ENCODE assay signal across 9 cellular contexts in genomic region chr2:24047703-24048033, GRCh38. TPM values are rescaled to one million over a fixed set of nuclear protein-coding genes. Genes with fewer than 3 reads are reported as not detected.
DNase-seq lines count a peak whose midpoint lies in the region; ATAC-seq, FAIRE-seq and TF ChIP-seq lines count a peak whose summit lies in the region.
"Had no signal": no experiment of that assay in that cellular context is flagged by ENCODE, and none has a peak within 500 bp of the region (broad histone marks: within the 10 kb centered on the region; RNA-seq: fewer than 3 reads in every experiment).

No MANE protein-coding gene starts in this region.

- POLR2A ChIA-PET in HepG2 (lab: Yijun Ruan, JAX): interaction anchor here (0.6 to 5.4 kb wide), 27 partner anchors 10 to 136 kb away, joined by 3 to 91 read pairs (median 6); partner anchors contain the start of genes ATAD2B, MFSD2B, SF3B6 and TP53I3

- no TSS peak for BruUV-seq in HepG2 (replicated peaks; lab: Mats Ljungman, UMichigan)

- H3K27ac ChIP-seq in HepG2 (ENCODE audit: extremely low read length, insufficient read depth, low read length) (peak overlapping the region; percentile 35), right lobe of liver (no peak overlapping the region), VCaP (peak overlapping the region; percentile 66), lower lobe of right lung (peak overlapping the region; percentile 39)

- H3K79me2 ChIP-seq in HepG2 (ENCODE audit: insufficient read depth, low read length): peaks cover 40% of the 10 kb centered on the region

- in situ Hi-C loops in HepG2 (cut with HindIII; ENCODE audit: extremely low pct_ligation_motif_present, low pct_unique_long_range_greater_than_20kb): no loop called here

- H3K4me2 ChIP-seq in HepG2 (ENCODE audit: low read depth, low read length): peak overlapping the region; percentile 97

- TF ChIP-seq CTCF in HepG2 (CRISPR knock-in tag; IDR thresholded peaks at IDR 0.05) (no peak), right lobe of liver (IDR thresholded peaks at IDR 0.05) (no peak), VCaP (conservative IDR thresholded peaks at IDR 0.05) (no peak), lower lobe of right lung (IDR thresholded peaks at IDR 0.05) (no peak), omental fat pad (IDR thresholded peaks at IDR 0.05) (no peak)

- DNase-seq in HepG2 (ENCODE audit: low spot score): no peak
- DNase-seq in right lobe of liver: no peak
- no peak for DNase-seq in lower lobe of right lung
- no peak for DNase-seq in OCI-M2 (lab: John Stamatoyannopoulos, UW; ENCODE audit: unreplicated experiment)
- no peak for DNase-seq in occipital lobe (lab: John Stamatoyannopoulos, UW)
- DNase-seq in omental fat pad (ENCODE audit: low spot score): no peak
- DNase-seq in NOMO-1 treated with dmso at 0.1 percent for 144 hours (lab: John Stamatoyannopoulos, UW; ENCODE audit: unreplicated experiment): no peak

- no peaks in the 10 kb centered on the region for H4K20me1 ChIP-seq in HepG2 (ENCODE audit: insufficient read depth, low read length)

- TF ChIP-seq RAD21 in HepG2 (CRISPR knock-in tag; IDR thresholded peaks at IDR 0.05): no peak

- TF ChIP-seq EP300 in HepG2 (IDR thresholded peaks at IDR 0.05; ENCODE audit: low read depth in 2 of 2, low read length in 2 of 2): no peak
- no peak for TF ChIP-seq EP300 in HepG2 (CRISPR knock-in tag; IDR thresholded peaks at IDR 0.05; ENCODE audit: borderline replicate concordance)

- H3K27me3 ChIP-seq in HepG2 (ENCODE audit: control insufficient read depth in 1 of 2, insufficient read depth in 2 of 2, low read length in 2 of 2) (no peaks in the 10 kb centered on the region; a peak in 2 of 5 replicates), right lobe of liver (no peaks in the 10 kb centered on the region), lower lobe of right lung (ENCODE audit: low read depth) (no peaks in the 10 kb centered on the region)

- H3K36me3 ChIP-seq in HepG2 (replicated peaks in 1 of 2; ENCODE audit: control insufficient read depth in 1 of 2, insufficient read depth in 2 of 2, low read length in 2 of 2): no peaks in the 10 kb centered on the region
- H3K36me3 ChIP-seq in right lobe of liver: no peaks in the 10 kb centered on the region
- H3K36me3 ChIP-seq in lower lobe of right lung: no peaks in the 10 kb centered on the region

- FAIRE-seq in HepG2 (lab: Jason Lieb, UNC): no peak

- H3K4me3 ChIP-seq in HepG2 (replicated peaks in 1 of 3; ENCODE audit: insufficient read depth in 1 of 3, low read depth in 2 of 3, low read length in 3 of 3): peak overlapping the region; percentile 41 to 84 (median 57)
- peak overlapping the region in 1 of 3 donors; percentile 70 for H3K4me3 ChIP-seq in right lobe of liver
- H3K4me3 ChIP-seq in lower lobe of right lung: peak overlapping the region; percentile 77

- H2AFZ ChIP-seq in HepG2 (ENCODE audit: low read length): peak overlapping the region; percentile 86

- TF ChIP-seq POLR2A in HepG2 (IDR thresholded peaks at IDR 0.05; ENCODE audit: insufficient read depth in 1 of 2, low read depth in 2 of 2, low read length in 2 of 2) (no peak), right lobe of liver (IDR thresholded peaks at IDR 0.05) (no peak)

- ATAC-seq in HepG2 (peak; percentile 28), right lobe of liver (no peak), lower lobe of right lung (no peak), omental fat pad (ENCODE audit: low FRiP score) (no peak)

- 3% methylated on average over 8 of the region's 8 CpGs for WGBS in HepG2 (ENCODE audit: low lambda C conversion rate)
- WGBS in right lobe of liver (ENCODE audit: insufficient coverage, low coverage, low lambda C conversion rate, missing lambda C conversion rate): 36% methylated on average over 8 of the region's 8 CpGs

- H3K9ac ChIP-seq in HepG2 (ENCODE audit: insufficient read depth, low read depth, low read length): peak overlapping the region; percentile 51

- peaks cover 64% of the 10 kb centered on the region for H3K4me1 ChIP-seq in HepG2 (ENCODE audit: insufficient read depth, low read length)
- peaks cover 0 to 25% (median 6%) of the 10 kb centered on the region in 4 donors for H3K4me1 ChIP-seq in right lobe of liver
- H3K4me1 ChIP-seq in lower lobe of right lung: peaks cover 30% of the 10 kb centered on the region

- intact Hi-C loops in HepG2 (cut with micrococcal nuclease; ENCODE audit: unreplicated experiment): loop anchor here (1.0 to 2.0 kb wide), 4 partner anchors 26 to 37 kb away; partner anchors contain the start of genes SF3B6 and TP53I3
- intact Hi-C loops in right lobe of liver (cut with DNase I): no loop called here
- intact Hi-C loops in lower lobe of right lung (cut with DNase I): no loop called here

- H3K9me3 ChIP-seq in HepG2 (ENCODE audit: low read length): no peaks in the 10 kb centered on the region
- H3K9me3 ChIP-seq in right lobe of liver: no peaks in the 10 kb centered on the region
- H3K9me3 ChIP-seq in lower lobe of right lung: no peaks in the 10 kb centered on the region

- CTCF ChIA-PET in HepG2 (lab: Yijun Ruan, JAX; ENCODE audit: low intra/inter-chr PET ratio, low total read pairs): no interaction called here

RNA-seq across cellular contexts. Expression of gene WDCP, which starts 0.5 kb away (rescaled TPM):
- total RNA-seq in HepG2 (2016; rRNA removed; fragmentation: Illumina TruSeq; extraction: Trizol) (22.6 and 39.4 TPM in 2 replicates), right lobe of liver (1 to 10 TPM; 4.3 to 8.7 (median 5.5) TPM), lower lobe of right lung (10.5 TPM), occipital lobe (23.7 TPM), omental fat pad (1 to 10 TPM; 3.7 to 7.2 (median 4.1) TPM)
- 3.2 and 3.4 TPM in 2 replicates for total RNA-seq in HepG2 (2016; cell fraction: cytosol; rRNA removed; fragmentation: Illumina TruSeq; extraction: Trizol; ENCODE audit: low read depth)
- total RNA-seq in HepG2 (2016; cell fraction: insoluble cytoplasmic fraction; rRNA removed; fragmentation: Illumina TruSeq; extraction: Trizol): 23.3 and 42.2 TPM in 2 replicates
- total RNA-seq in HepG2 (2016; cell fraction: membrane; rRNA removed; fragmentation: Illumina TruSeq; extraction: Trizol): 12.6 and 14.9 TPM in 2 replicates
- 18.0 and 19.2 TPM in 2 replicates for total RNA-seq in HepG2 (2016; cell fraction: nucleus; rRNA removed; fragmentation: Illumina TruSeq; extraction: Trizol)
- polyA plus RNA-seq in HepG2 (2011; rRNA removed): 17.4 and 20.6 TPM in 2 replicates
- polyA plus RNA-seq in HepG2 (2011; cell fraction: cytosol; rRNA removed): 10.3 and 15.6 TPM in 2 replicates
- 17.4 and 19.0 TPM in 2 replicates for polyA plus RNA-seq in HepG2 (2011; cell fraction: nucleus; rRNA removed)
- 12.5 and 13.0 TPM in 2 replicates for polyA plus RNA-seq in HepG2 (2012)
- polyA plus RNA-seq in HepG2 (2016; cell fraction: cytosol; fragmentation: Illumina TruSeq; extraction: Trizol; ENCODE audit: low read depth): 1.0 and 1.3 TPM in 2 replicates
- 20.9 and 21.5 TPM in 2 replicates for polyA plus RNA-seq in HepG2 (2016; cell fraction: insoluble cytoplasmic fraction; fragmentation: Illumina TruSeq; extraction: Trizol; ENCODE audit: low read depth)
- 3.5 and 4.4 TPM in 2 replicates for polyA plus RNA-seq in HepG2 (2016; cell fraction: membrane; fragmentation: Illumina TruSeq; extraction: Trizol; ENCODE audit: low read depth)
- 20.8 and 24.4 TPM in 2 replicates for polyA plus RNA-seq in HepG2 (2016; cell fraction: nucleus; fragmentation: Illumina TruSeq; extraction: Trizol; ENCODE audit: insufficient read depth, low read depth)
- polyA minus RNA-seq in HepG2 (2011; rRNA and poly(A)+ RNA removed; ENCODE audit: low replicate concordance): 60.3 and 78.7 TPM in 2 replicates
- 10.6 and 13.8 TPM in 2 replicates for polyA minus RNA-seq in HepG2 (2011; cell fraction: cytosol; rRNA and poly(A)+ RNA removed)
- 14.5 and 19.5 TPM in 2 replicates for polyA minus RNA-seq in HepG2 (2011; cell fraction: nucleus; rRNA and poly(A)+ RNA removed)

RNA-seq across cellular contexts. Expression of gene FKBP1B, which starts 1.9 kb away (rescaled TPM):
- 35.2 and 36.8 TPM in 2 replicates for total RNA-seq in HepG2 (2016; rRNA removed; fragmentation: Illumina TruSeq; extraction: Trizol)
- 55.0 and 71.6 TPM in 2 replicates for total RNA-seq in HepG2 (2016; cell fraction: cytosol; rRNA removed; fragmentation: Illumina TruSeq; extraction: Trizol; ENCODE audit: low read depth)
- total RNA-seq in HepG2 (2016; cell fraction: insoluble cytoplasmic fraction; rRNA removed; fragmentation: Illumina TruSeq; extraction: Trizol): 34.9 and 36.5 TPM in 2 replicates
- 58.1 and 75.9 TPM in 2 replicates for total RNA-seq in HepG2 (2016; cell fraction: membrane; rRNA removed; fragmentation: Illumina TruSeq; extraction: Trizol)
- 12.0 and 18.4 TPM in 2 replicates for total RNA-seq in HepG2 (2016; cell fraction: nucleus; rRNA removed; fragmentation: Illumina TruSeq; extraction: Trizol)
- polyA plus RNA-seq in HepG2 (2011; rRNA removed): 96.3 and 103 TPM in 2 replicates
- polyA plus RNA-seq in HepG2 (2011; cell fraction: cytosol; rRNA removed): 87.0 and 103 TPM in 2 replicates
- 33.1 and 49.7 TPM in 2 replicates for polyA plus RNA-seq in HepG2 (2011; cell fraction: nucleus; rRNA removed)
- polyA plus RNA-seq in HepG2 (2012): 47.5 and 47.8 TPM in 2 replicates
- polyA plus RNA-seq in HepG2 (2016; cell fraction: cytosol; fragmentation: Illumina TruSeq; extraction: Trizol; ENCODE audit: low read depth): 73.6 and 97.4 TPM in 2 replicates
- 41.3 and 48.9 TPM in 2 replicates for polyA plus RNA-seq in HepG2 (2016; cell fraction: insoluble cytoplasmic fraction; fragmentation: Illumina TruSeq; extraction: Trizol; ENCODE audit: low read depth)
- polyA plus RNA-seq in HepG2 (2016; cell fraction: membrane; fragmentation: Illumina TruSeq; extraction: Trizol; ENCODE audit: low read depth): 69.3 and 86.0 TPM in 2 replicates
- 29.4 and 29.5 TPM in 2 replicates for polyA plus RNA-seq in HepG2 (2016; cell fraction: nucleus; fragmentation: Illumina TruSeq; extraction: Trizol; ENCODE audit: insufficient read depth, low read depth)
- 52.4 TPM in 1 of 2 replicates, not detected in the other for polyA minus RNA-seq in HepG2 (2011; rRNA and poly(A)+ RNA removed; ENCODE audit: low replicate concordance)
- polyA minus RNA-seq in HepG2 (2011; cell fraction: cytosol; rRNA and poly(A)+ RNA removed): 15.2 and 16.6 TPM in 2 replicates
- 10.4 and 15.9 TPM in 2 replicates for polyA minus RNA-seq in HepG2 (2011; cell fraction: nucleus; rRNA and poly(A)+ RNA removed)
- total RNA-seq in right lobe of liver: 10 to 100 TPM in 1 of 6 experiments, 1 to 10 TPM in 5; 2.4 to 11.0 (median 3.2) TPM
- 16.4 TPM for total RNA-seq in lower lobe of right lung
- total RNA-seq in occipital lobe: 60.0 TPM
- 1 to 10 TPM; 4.5 to 9.6 (median 5.4) TPM for total RNA-seq in omental fat pad

RNA-seq across cellular contexts. Expression of gene SF3B6, which starts 28.5 kb away (rescaled TPM):
- 182 and 254 TPM in 2 replicates for total RNA-seq in HepG2 (2016; rRNA removed; fragmentation: Illumina TruSeq; extraction: Trizol)
- 45.9 and 48.0 TPM in 2 replicates for total RNA-seq in HepG2 (2016; cell fraction: cytosol; rRNA removed; fragmentation: Illumina TruSeq; extraction: Trizol; ENCODE audit: low read depth)
- 184 and 279 TPM in 2 replicates for total RNA-seq in HepG2 (2016; cell fraction: insoluble cytoplasmic fraction; rRNA removed; fragmentation: Illumina TruSeq; extraction: Trizol)
- 58.5 and 66.4 TPM in 2 replicates for total RNA-seq in HepG2 (2016; cell fraction: membrane; rRNA removed; fragmentation: Illumina TruSeq; extraction: Trizol)
- 61.8 and 72.9 TPM in 2 replicates for total RNA-seq in HepG2 (2016; cell fraction: nucleus; rRNA removed; fragmentation: Illumina TruSeq; extraction: Trizol)
- polyA plus RNA-seq in HepG2 (2011; rRNA removed): 140 and 177 TPM in 2 replicates
- 101 and 135 TPM in 2 replicates for polyA plus RNA-seq in HepG2 (2011; cell fraction: cytosol; rRNA removed)
- polyA plus RNA-seq in HepG2 (2011; cell fraction: nucleus; rRNA removed): 24.9 and 35.7 TPM in 2 replicates
- 159 and 167 TPM in 2 replicates for polyA plus RNA-seq in HepG2 (2012)
- 35.5 and 45.7 TPM in 2 replicates for polyA plus RNA-seq in HepG2 (2016; cell fraction: cytosol; fragmentation: Illumina TruSeq; extraction: Trizol; ENCODE audit: low read depth)
- 279 and 313 TPM in 2 replicates for polyA plus RNA-seq in HepG2 (2016; cell fraction: insoluble cytoplasmic fraction; fragmentation: Illumina TruSeq; extraction: Trizol; ENCODE audit: low read depth)
- 54.3 and 63.6 TPM in 2 replicates for polyA plus RNA-seq in HepG2 (2016; cell fraction: membrane; fragmentation: Illumina TruSeq; extraction: Trizol; ENCODE audit: low read depth)
- 127 TPM in 2 replicates for polyA plus RNA-seq in HepG2 (2016; cell fraction: nucleus; fragmentation: Illumina TruSeq; extraction: Trizol; ENCODE audit: insufficient read depth, low read depth)
- polyA minus RNA-seq in HepG2 (2011; rRNA and poly(A)+ RNA removed; ENCODE audit: low replicate concordance): 17.1 and 27.0 TPM in 2 replicates
- 30.5 and 35.6 TPM in 2 replicates for polyA minus RNA-seq in HepG2 (2011; cell fraction: cytosol; rRNA and poly(A)+ RNA removed)
- 21.8 and 26.1 TPM in 2 replicates for polyA minus RNA-seq in HepG2 (2011; cell fraction: nucleus; rRNA and poly(A)+ RNA removed)
- total RNA-seq in right lobe of liver: 10 to 100 TPM; 32.7 to 70.8 (median 40.3) TPM
- total RNA-seq in lower lobe of right lung: 65.5 TPM
- 124 TPM for total RNA-seq in occipital lobe
- total RNA-seq in omental fat pad: 10 to 100 TPM; 80.8 to 91.4 (median 89.2) TPM

RNA-seq across cellular contexts. Expression of gene TP53I3, which starts 37.0 kb away (rescaled TPM):
- total RNA-seq in HepG2 (2016; rRNA removed; fragmentation: Illumina TruSeq; extraction: Trizol) (44.1 and 48.2 TPM in 2 replicates), right lobe of liver (10 to 100 TPM in 3 of 6 experiments, 1 to 10 TPM in 3; 5.2 to 20.4 (median 9.6) TPM), lower lobe of right lung (34.4 TPM), occipital lobe (11.9 TPM), omental fat pad (10 to 100 TPM; 11.3 to 44.9 (median 17.2) TPM)
- 20.7 and 22.2 TPM in 2 replicates for total RNA-seq in HepG2 (2016; cell fraction: cytosol; rRNA removed; fragmentation: Illumina TruSeq; extraction: Trizol; ENCODE audit: low read depth)
- 42.9 and 49.7 TPM in 2 replicates for total RNA-seq in HepG2 (2016; cell fraction: insoluble cytoplasmic fraction; rRNA removed; fragmentation: Illumina TruSeq; extraction: Trizol)
- total RNA-seq in HepG2 (2016; cell fraction: membrane; rRNA removed; fragmentation: Illumina TruSeq; extraction: Trizol): 24.0 and 30.6 TPM in 2 replicates
- total RNA-seq in HepG2 (2016; cell fraction: nucleus; rRNA removed; fragmentation: Illumina TruSeq; extraction: Trizol): 28.3 and 28.4 TPM in 2 replicates
- 24.6 and 25.0 TPM in 2 replicates for polyA plus RNA-seq in HepG2 (2011; rRNA removed)
- polyA plus RNA-seq in HepG2 (2011; cell fraction: cytosol; rRNA removed): 21.0 and 30.0 TPM in 2 replicates
- 49.6 and 56.9 TPM in 2 replicates for polyA plus RNA-seq in HepG2 (2011; cell fraction: nucleus; rRNA removed)
- polyA plus RNA-seq in HepG2 (2012): 12.6 and 13.5 TPM in 2 replicates
- 21.7 and 25.2 TPM in 2 replicates for polyA plus RNA-seq in HepG2 (2016; cell fraction: cytosol; fragmentation: Illumina TruSeq; extraction: Trizol; ENCODE audit: low read depth)
- 42.5 and 45.3 TPM in 2 replicates for polyA plus RNA-seq in HepG2 (2016; cell fraction: insoluble cytoplasmic fraction; fragmentation: Illumina TruSeq; extraction: Trizol; ENCODE audit: low read depth)
- 19.9 and 20.6 TPM in 2 replicates for polyA plus RNA-seq in HepG2 (2016; cell fraction: membrane; fragmentation: Illumina TruSeq; extraction: Trizol; ENCODE audit: low read depth)
- polyA plus RNA-seq in HepG2 (2016; cell fraction: nucleus; fragmentation: Illumina TruSeq; extraction: Trizol; ENCODE audit: insufficient read depth, low read depth): 57.4 and 58.7 TPM in 2 replicates
- 28.4 and 29.9 TPM in 2 replicates for polyA minus RNA-seq in HepG2 (2011; rRNA and poly(A)+ RNA removed; ENCODE audit: low replicate concordance)
- polyA minus RNA-seq in HepG2 (2011; cell fraction: cytosol; rRNA and poly(A)+ RNA removed): 7.3 and 10.7 TPM in 2 replicates
- polyA minus RNA-seq in HepG2 (2011; cell fraction: nucleus; rRNA and poly(A)+ RNA removed): 11.7 and 12.7 TPM in 2 replicates

RNA-seq across cellular contexts. Expression of gene MFSD2B, which starts 37.8 kb away (rescaled TPM):
- total RNA-seq in HepG2 (2016; rRNA removed; fragmentation: Illumina TruSeq; extraction: Trizol): 0.48 and 0.93 TPM in 2 replicates
- total RNA-seq in HepG2 (2016; cell fraction: cytosol; rRNA removed; fragmentation: Illumina TruSeq; extraction: Trizol; ENCODE audit: low read depth): 0.10 and 0.26 TPM in 2 replicates
- 0.45 and 0.68 TPM in 2 replicates for total RNA-seq in HepG2 (2016; cell fraction: insoluble cytoplasmic fraction; rRNA removed; fragmentation: Illumina TruSeq; extraction: Trizol)
- total RNA-seq in HepG2 (2016; cell fraction: membrane; rRNA removed; fragmentation: Illumina TruSeq; extraction: Trizol): 0.59 and 1.2 TPM in 2 replicates
- total RNA-seq in HepG2 (2016; cell fraction: nucleus; rRNA removed; fragmentation: Illumina TruSeq; extraction: Trizol): 0.38 and 0.53 TPM in 2 replicates
- polyA plus RNA-seq in HepG2 (2011; rRNA removed): 0.07 and 0.21 TPM in 2 replicates
- 0.15 TPM in 1 of 2 replicates, not detected in the other for polyA plus RNA-seq in HepG2 (2011; cell fraction: cytosol; rRNA removed)
- 0.26 and 0.66 TPM in 2 replicates for polyA plus RNA-seq in HepG2 (2011; cell fraction: nucleus; rRNA removed)
- 0.05 and 0.19 TPM in 2 replicates for polyA plus RNA-seq in HepG2 (2012)
- 0.68 and 1.1 TPM in 2 replicates for polyA plus RNA-seq in HepG2 (2016; cell fraction: cytosol; fragmentation: Illumina TruSeq; extraction: Trizol; ENCODE audit: low read depth)
- polyA plus RNA-seq in HepG2 (2016; cell fraction: insoluble cytoplasmic fraction; fragmentation: Illumina TruSeq; extraction: Trizol; ENCODE audit: low read depth): 0.44 and 0.75 TPM in 2 replicates
- polyA plus RNA-seq in HepG2 (2016; cell fraction: membrane; fragmentation: Illumina TruSeq; extraction: Trizol; ENCODE audit: low read depth): 1.1 and 1.6 TPM in 2 replicates
- polyA plus RNA-seq in HepG2 (2016; cell fraction: nucleus; fragmentation: Illumina TruSeq; extraction: Trizol; ENCODE audit: insufficient read depth, low read depth): 1.1 TPM in 2 replicates
- polyA minus RNA-seq in HepG2 (2011; rRNA and poly(A)+ RNA removed; ENCODE audit: low replicate concordance): 0.16 and 1.1 TPM in 2 replicates
- polyA minus RNA-seq in HepG2 (2011; cell fraction: cytosol; rRNA and poly(A)+ RNA removed): not detected in 2 replicates
- polyA minus RNA-seq in HepG2 (2011; cell fraction: nucleus; rRNA and poly(A)+ RNA removed): 0.52 and 0.87 TPM in 2 replicates
- total RNA-seq in right lobe of liver: under 1 TPM in 3 of 6 experiments, not detected in 3; 0.07 to 0.62 (median 0.22) TPM
- total RNA-seq in lower lobe of right lung: 0.38 TPM
- total RNA-seq in occipital lobe: not detected
- total RNA-seq in omental fat pad: not detected
- total RNA-seq: HT1080 had no signal

Comparison
In these comparisons a context has a peak if more than half of its experiments do, and no peak if none do; other contexts are left out.
1. H3K27ac ChIP-seq: peak in HepG2 (single experiment), VCaP (single experiment) and lower lobe of right lung (single experiment); none in right lobe of liver (0 of 3).